ENCODE assay signal across 34 cellular contexts in genomic region chr3:120029749-120030148, GRCh38.
"Had no signal": no experiment of that assay in that cellular context is flagged by ENCODE, and none has a peak within 500 bp of the region (broad histone marks: within the 10 kb centered on the region; RNA-seq: fewer than 3 reads in every experiment).

No MANE protein-coding gene starts in this region.

- H3K4me3 ChIP-seq: adrenal gland, body of pancreas, coronary artery, dorsolateral prefrontal cortex, esophagus muscularis mucosa, gastroesophageal sphincter had no signal

- H3K27me3 Mint-ChIP-seq: activated CD4-positive, alpha-beta memory T cell treated with anti-CD3 and anti-CD28 coated beads for 36 hours; activated CD4-positive, alpha-beta T cell treated with anti-CD3 and anti-CD28 coated beads for 36 hours; activated CD4-positive, alpha-beta T cell treated with anti-CD3 and anti-CD28 coated beads, Interleukin-2, amount 10 ng/mL, durations not matched to agents 24 days and 14 days; activated CD8-positive, alpha-beta memory T cell treated with anti-CD3 and anti-CD28 coated beads, Interleukin-2, amount 10 ng/mL, durations not matched to agents 7 days and 5 days; activated naive CD4-positive, alpha-beta T cell treated with anti-CD3 and anti-CD28 coated beads, Interleukin-2, amount 10 ng/mL, durations not matched to agents 7 days and 5 days; dendritic cell treated with granulocyte-macrophage colony-stimulating factor and Interleukin-4, amounts not matched to agents 40 ng/mL and 50 ng/mL, for 4 days; T-helper 17 cell had no signal

- H3K9me3 Mint-ChIP-seq: endodermal cell had no signal

- DNase-seq: activated CD4-positive, alpha-beta memory T cell treated with anti-CD3 and anti-CD28 coated beads for 36 hours; activated CD4-positive, alpha-beta T cell treated with anti-CD3 and anti-CD28 coated beads for 36 hours; activated CD4-positive, alpha-beta T cell treated with anti-CD3 and anti-CD28 coated beads, Interleukin-2, amount 10 ng/mL, durations not matched to agents 24 days and 14 days; activated CD4-positive, CD25-positive, alpha-beta regulatory T cell; activated CD4-positive, CD25-positive, alpha-beta regulatory T cell treated with anti-CD3 and anti-CD28 coated beads, Interleukin-2, amount 50 U/mL, for 72 hours; activated CD8-positive, alpha-beta memory T cell treated with anti-CD3 and anti-CD28 coated beads, Interleukin-2, amount 10 ng/mL, durations not matched to agents 7 days and 5 days; activated CD8-positive, alpha-beta memory T cell treated with anti-CD3 and anti-CD28 coated beads, Interleukin-2, amount 50 U/mL, for 4 hours; activated CD8-positive, alpha-beta T cell treated with anti-CD3 and anti-CD28 coated beads, Interleukin-2, amount 10 ng/mL, durations not matched to agents 7 days and 5 days; activated gamma-delta T cell; activated naive CD4-positive, alpha-beta T cell; activated naive CD4-positive, alpha-beta T cell treated with anti-CD3 and anti-CD28 coated beads, Interleukin-2, amount 10 ng/mL, durations not matched to agents 7 days and 5 days; activated T-cell treated with anti-CD3 and anti-CD28 coated beads, Interleukin-2, amount 50 U/mL, for 1 hour; activated T-cell treated with anti-CD3 and anti-CD28 coated beads, Interleukin-2, amount 50 U/mL, for 48 hours; adrenal gland; amygdala; aorta; body of pancreas; central memory CD4-positive, alpha-beta T cell; cerebellar nuclear complex; dorsolateral prefrontal cortex; effector memory CD4-positive, alpha-beta T cell; endodermal cell; erythroblast; foreskin melanocyte; T-helper 1 cell; T-helper 17 cell; T1000 had no signal

- H3K4me3 Mint-ChIP-seq: activated CD4-positive, alpha-beta memory T cell treated with anti-CD3 and anti-CD28 coated beads for 36 hours; activated CD4-positive, alpha-beta T cell treated with anti-CD3 and anti-CD28 coated beads for 36 hours; activated CD4-positive, alpha-beta T cell treated with anti-CD3 and anti-CD28 coated beads, Interleukin-2, amount 10 ng/mL, durations not matched to agents 24 days and 14 days; activated CD8-positive, alpha-beta memory T cell treated with anti-CD3 and anti-CD28 coated beads, Interleukin-2, amount 10 ng/mL, durations not matched to agents 7 days and 5 days; activated CD8-positive, alpha-beta T cell treated with anti-CD3 and anti-CD28 coated beads, Interleukin-2, amount 10 ng/mL, durations not matched to agents 7 days and 5 days; activated naive CD4-positive, alpha-beta T cell treated with anti-CD3 and anti-CD28 coated beads, Interleukin-2, amount 10 ng/mL, durations not matched to agents 7 days and 5 days; activated T-helper 1 cell treated with anti-CD3 and anti-CD28 coated beads, Interleukin-12 subunit alpha, Interleukin-12 subunit beta, Interleukin-2, Interleukin-4 antibody, amounts not matched to agents 30 ng/mL and 10 ng/mL and 1 ng/mL, durations not matched to agents 14 hours and 24 hours and 36 hours; dendritic cell treated with granulocyte-macrophage colony-stimulating factor and Interleukin-4, amounts not matched to agents 40 ng/mL and 50 ng/mL, for 4 days; endodermal cell; T-helper 17 cell; T-helper 2 cell treated with Interferon-gamma antibody and Interleukin-4, amounts not matched to agents 5 μg/mL and 100 μg/mL, for 36 hours had no signal

- H3K4me1 ChIP-seq: body of pancreas had no signal

- ATAC-seq: activated CD4-positive, alpha-beta T cell treated with anti-CD3 and anti-CD28 coated beads for 36 hours; activated CD8-positive, alpha-beta memory T cell treated with anti-CD3 and anti-CD28 coated beads, Interleukin-2, amount 10 ng/mL, durations not matched to agents 7 days and 5 days; activated CD8-positive, alpha-beta T cell treated with anti-CD3 and anti-CD28 coated beads, Interleukin-2, amount 10 ng/mL, durations not matched to agents 7 days and 5 days; activated naive CD4-positive, alpha-beta T cell treated with anti-CD3 and anti-CD28 coated beads, Interleukin-2, amount 50 U/mL, for 72 hours; body of pancreas; gastroesophageal sphincter; T-helper 17 cell had no signal

- H3K27ac ChIP-seq: adrenal gland, body of pancreas, coronary artery, esophagus muscularis mucosa, gastroesophageal sphincter had no signal

- H3K36me3 ChIP-seq: adrenal gland, esophagus muscularis mucosa, gastroesophageal sphincter had no signal

- H3K27me3 ChIP-seq: adrenal gland, body of pancreas, dorsolateral prefrontal cortex, esophagus muscularis mucosa, gastroesophageal sphincter had no signal

- H3K9me3 ChIP-seq: adrenal gland, body of pancreas, esophagus muscularis mucosa, gastroesophageal sphincter had no signal

- H3K27ac Mint-ChIP-seq: activated CD4-positive, alpha-beta memory T cell treated with anti-CD3 and anti-CD28 coated beads for 36 hours; activated CD4-positive, alpha-beta T cell treated with anti-CD3 and anti-CD28 coated beads for 36 hours; activated CD4-positive, alpha-beta T cell treated with anti-CD3 and anti-CD28 coated beads, Interleukin-2, amount 10 ng/mL, durations not matched to agents 24 days and 14 days; activated CD8-positive, alpha-beta memory T cell treated with anti-CD3 and anti-CD28 coated beads, Interleukin-2, amount 10 ng/mL, durations not matched to agents 7 days and 5 days; activated CD8-positive, alpha-beta T cell treated with anti-CD3 and anti-CD28 coated beads, Interleukin-2, amount 10 ng/mL, durations not matched to agents 7 days and 5 days; activated naive CD4-positive, alpha-beta T cell treated with anti-CD3 and anti-CD28 coated beads, Interleukin-2, amount 10 ng/mL, durations not matched to agents 7 days and 5 days; activated T-helper 1 cell treated with anti-CD3 and anti-CD28 coated beads, Interleukin-12 subunit alpha, Interleukin-12 subunit beta, Interleukin-2, Interleukin-4 antibody, amounts not matched to agents 30 ng/mL and 10 ng/mL and 1 ng/mL, durations not matched to agents 14 hours and 24 hours and 36 hours; dendritic cell treated with granulocyte-macrophage colony-stimulating factor and Interleukin-4, amounts not matched to agents 40 ng/mL and 50 ng/mL, for 4 days; T-helper 2 cell treated with Interferon-gamma antibody and Interleukin-4, amounts not matched to agents 5 μg/mL and 100 μg/mL, for 36 hours had no signal
